Comparison of ENCODE assay signal across 8 cellular contexts in the genomic region with DNA sequence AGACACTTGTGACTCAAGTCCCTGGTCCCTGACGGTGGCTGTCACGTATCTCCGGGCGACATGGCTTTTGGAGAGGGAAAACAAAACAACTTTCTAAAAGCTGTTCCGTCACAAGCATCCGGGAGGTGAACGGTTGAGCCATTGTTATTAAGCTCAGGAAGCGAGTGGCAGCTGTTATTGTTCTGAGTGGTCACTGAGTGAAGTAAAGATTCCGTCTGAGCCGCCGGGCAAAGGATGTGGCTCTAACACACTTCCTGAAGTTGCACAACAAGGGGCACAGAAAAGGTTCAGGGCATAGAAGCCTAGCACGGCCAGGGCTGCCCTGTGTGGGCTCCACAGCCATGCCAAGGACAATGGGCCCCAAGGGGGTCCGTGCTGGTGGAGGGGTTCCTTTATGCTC. TPM values are rescaled to one million over a fixed set of nuclear protein-coding genes. Genes with fewer than 3 reads are reported as not detected.
DNase-seq lines count a peak whose midpoint lies in the region; ATAC-seq, FAIRE-seq and TF ChIP-seq lines count a peak whose summit lies in the region.

No MANE protein-coding gene starts in this region.

- peak overlapping the region; percentile 54 for H3K4me3 Mint-ChIP-seq in activated CD8-positive, alpha-beta T cell treated with anti-CD3 and anti-CD28 coated beads for 36 hours

- no peak for TF ChIP-seq CTCF in activated CD8-positive, alpha-beta T cell treated with anti-CD3 and anti-CD28 coated beads for 36 hours (IDR thresholded peaks at IDR 0.05)
- TF ChIP-seq CTCF in kidney (IDR thresholded peaks at IDR 0.05; ENCODE audit: borderline replicate concordance, extremely low read depth, insufficient read depth) (no peak), thoracic aorta (IDR thresholded peaks at IDR 0.05) (no peak)

- no peaks in the 10 kb centered on the region for H3K9me3 ChIP-seq in kidney (ENCODE audit: control insufficient read depth in 1 of 2, low read length in 2 of 2)
- H3K9me3 ChIP-seq in thoracic aorta, result no peaks in the 10 kb centered on the region

- H3K9me3 Mint-ChIP-seq in activated CD8-positive, alpha-beta T cell treated with anti-CD3 and anti-CD28 coated beads for 36 hours, result no peaks in the 10 kb centered on the region

- DNase-seq in activated T-cell treated with anti-CD3 and anti-CD28 coated beads, Interleukin-2, amount 50 U/mL, for 1 hour, result peak; percentile 47
- no peak for DNase-seq in activated T-cell treated with anti-CD3 and anti-CD28 coated beads for 4 hours
- DNase-seq in activated CD8-positive, alpha-beta T cell treated with anti-CD3 and anti-CD28 coated beads for 36 hours, result peak; percentile 78
- DNase-seq in kidney, result peak; percentile 80
- DNase-seq in thoracic aorta (ENCODE audit: low spot score), result no peak
- no peak for DNase-seq in SK-N-DZ (ENCODE audit: low spot score)
- DNase-seq in retina, result no peak

- CTCF ChIA-PET in activated CD8-positive, alpha-beta T cell treated with anti-CD3 and anti-CD28 coated beads for 36 hours (lab: Charles Lee), result interaction anchor here (0.6 to 5.3 kb wide), 3 partner anchors 24 to 168 kb away, joined by 3 to 32 read pairs (median 24); partner anchors contain the start of gene INPP5D

- peaks cover 80% of the 10 kb centered on the region for H3K4me1 Mint-ChIP-seq in activated CD8-positive, alpha-beta T cell treated with anti-CD3 and anti-CD28 coated beads for 36 hours (ENCODE audit: low read depth)

- H3K27me3 ChIP-seq in thoracic aorta (replicated peaks; ENCODE audit: insufficient read depth), result no peaks in the 10 kb centered on the region

- peaks cover 51% of the 10 kb centered on the region for H3K36me3 Mint-ChIP-seq in activated CD8-positive, alpha-beta T cell treated with anti-CD3 and anti-CD28 coated beads for 36 hours (ENCODE audit: low read depth)

- H3K9ac ChIP-seq in kidney (ENCODE audit: low read length in 2 of 2), result no peak overlapping the region

- H3K27me3 Mint-ChIP-seq in activated CD8-positive, alpha-beta T cell treated with anti-CD3 and anti-CD28 coated beads for 36 hours, result no peaks in the 10 kb centered on the region

- intact Hi-C loops in activated CD8-positive, alpha-beta T cell treated with anti-CD3 and anti-CD28 coated beads for 36 hours (cut with micrococcal nuclease), result loop anchor here (5.0 kb wide), 1 partner anchor 158 kb away; no protein-coding TSS in a partner anchor
- intact Hi-C loops in kidney (cut with DNase I), result no loop called here

- peak overlapping the region; percentile 85 for H3K27ac Mint-ChIP-seq in activated CD8-positive, alpha-beta T cell treated with anti-CD3 and anti-CD28 coated beads for 36 hours

- POLR2A ChIA-PET in activated CD8-positive, alpha-beta T cell treated with anti-CD3 and anti-CD28 coated beads for 36 hours (lab: Charles Lee), result interaction anchor here (0.7 to 10.3 kb wide), 4 partner anchors 11 to 167 kb away, joined by 3 to 119 read pairs (median 32); partner anchors contain the start of genes ATG16L1 and INPP5D

- H3K27ac ChIP-seq in kidney (ENCODE audit: low read depth in 2 of 2, low read length in 2 of 2) (peak overlapping the region in 1 of 2 donors; percentile 60), thoracic aorta (peak overlapping the region in 1 of 2 donors; percentile 73)

- peaks cover 8 to 18% of the 10 kb centered on the region in 2 donors for H3K4me1 ChIP-seq in kidney (ENCODE audit: control insufficient read depth in 1 of 2, insufficient read depth in 1 of 2, low read depth in 1 of 2, low read length in 2 of 2)
- H3K4me1 ChIP-seq in thoracic aorta (ENCODE audit: control insufficient read depth in 1 of 2, low read depth in 2 of 2), result peaks cover 0 to 32% of the 10 kb centered on the region in 2 donors

- H3K36me3 ChIP-seq in kidney (ENCODE audit: control insufficient read depth in 1 of 2, insufficient read depth in 2 of 2, low read length in 2 of 2) (no peaks in the 10 kb centered on the region), thoracic aorta (no peaks in the 10 kb centered on the region)

- ATAC-seq in activated CD8-positive, alpha-beta T cell treated with anti-CD3 and anti-CD28 coated beads for 36 hours, result peak; percentile 26
- ATAC-seq in thoracic aorta (ENCODE audit: insufficient number of reproducible peaks, low FRiP score, low read depth) (peak; percentile 37), GM19397 (IDR thresholded peaks at IDR 0.05; ENCODE audit: unreplicated experiment) (no peak)

- H3K4me3 ChIP-seq in kidney (ENCODE audit: low read length in 2 of 2) (no peak overlapping the region), thoracic aorta (no peak overlapping the region)

- no peak for FAIRE-seq in kidney (lab: Jason Lieb, UNC)

RNA-seq across cellular contexts. Expression of gene INPP5D, which starts 24.3 kb away (rescaled TPM):
- total RNA-seq in activated CD8-positive, alpha-beta T cell treated with anti-CD3 and anti-CD28 coated beads for 36 hours, result 10 to 100 TPM; 38.6 to 40.2 TPM
- total RNA-seq in kidney (29.6 TPM), thoracic aorta (10 to 100 TPM; 24.2 to 49.7 TPM)
- 2.6 TPM for polyA plus RNA-seq in kidney (ENCODE audit: insufficient read depth, low read depth, low replicate concordance)
- polyA plus RNA-seq in SK-N-DZ (2014; cell fraction: cytosol; rRNA removed), result not detected in 2 replicates
- polyA plus RNA-seq in SK-N-DZ (2014; cell fraction: nucleus; rRNA removed), result not detected in 2 replicates

RNA-seq across cellular contexts. Expression of gene NEU2, which starts 52.0 kb away (rescaled TPM):
- total RNA-seq in activated CD8-positive, alpha-beta T cell treated with anti-CD3 and anti-CD28 coated beads for 36 hours, result not detected
- total RNA-seq in kidney (not detected), thoracic aorta (not detected)
- not detected for polyA plus RNA-seq in kidney (ENCODE audit: insufficient read depth, low read depth, low replicate concordance)
- not detected in 2 replicates for polyA plus RNA-seq in SK-N-DZ (2014; cell fraction: cytosol; rRNA removed)
- not detected in 2 replicates for polyA plus RNA-seq in SK-N-DZ (2014; cell fraction: nucleus; rRNA removed)

Comparison
In these comparisons a context has a peak if more than half of its experiments do, and no peak if none do; other contexts are left out.
1. DNase-seq: peak in activated T-cell treated with anti-CD3 and anti-CD28 coated beads, Interleukin-2, amount 50 U/mL, for 1 hour (single experiment), activated CD8-positive, alpha-beta T cell treated with anti-CD3 and anti-CD28 coated beads for 36 hours (single experiment) and kidney (single experiment); none in activated T-cell treated with anti-CD3 and anti-CD28 coated beads for 4 hours (single experiment), thoracic aorta (single experiment), SK-N-DZ (single experiment) and retina (single experiment).